In the genomic region with DNA sequence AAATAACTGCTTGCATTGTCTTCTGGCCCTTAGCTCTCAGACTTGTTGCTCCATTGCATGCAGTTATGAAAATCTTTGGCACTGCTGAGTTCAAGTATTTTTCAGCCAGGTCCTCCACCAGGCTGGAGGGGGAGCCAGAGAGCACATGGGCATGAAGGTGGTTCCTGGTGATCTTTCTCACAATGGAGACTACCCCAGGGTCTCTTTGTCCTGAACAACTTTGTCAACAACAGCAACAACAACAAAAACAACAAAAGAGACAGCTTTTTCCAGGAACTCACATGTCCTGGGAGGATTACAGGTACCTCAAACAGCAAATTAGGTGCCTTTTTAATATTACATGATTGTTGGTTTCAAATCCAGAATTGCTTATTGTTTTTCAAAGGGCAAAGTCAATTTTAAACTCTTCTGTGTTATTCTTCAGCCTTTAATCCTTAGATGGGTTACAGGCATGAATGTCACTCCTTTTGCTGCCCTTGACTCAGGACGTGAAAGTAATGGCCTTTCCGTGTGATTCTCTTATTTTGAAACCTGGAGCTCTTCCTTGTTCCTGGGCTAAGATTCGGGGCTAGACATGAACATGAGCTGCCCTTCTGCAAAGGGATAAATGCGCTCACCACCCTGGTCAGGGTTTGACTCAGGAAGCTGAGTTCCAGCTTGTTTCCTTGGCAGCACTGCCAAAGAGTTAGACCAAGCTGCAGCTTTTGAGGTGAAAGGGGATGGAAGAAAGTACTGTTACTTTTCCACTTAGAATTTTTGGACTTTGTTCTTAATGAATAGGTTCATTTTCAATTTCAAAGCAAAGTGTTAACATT, we compare ENCODE assay signal across 8 cellular contexts. TPM values are rescaled to one million over a fixed set of nuclear protein-coding genes. Genes with fewer than 3 reads are reported as not detected.
DNase-seq lines count a peak whose midpoint lies in the region; ATAC-seq, FAIRE-seq and TF ChIP-seq lines count a peak whose summit lies in the region.

No MANE protein-coding gene starts in this region.

- H3K9me3 Mint-ChIP-seq in activated T-cell treated with anti-CD3 and anti-CD28 coated beads, Interleukin-2, amount 50 U/mL, for 72 hours: no peaks in the 10 kb centered on the region

- no peak for FAIRE-seq in pancreas (lab: Jason Lieb, UNC)

- peak overlapping the region; percentile 83 for H3K27ac Mint-ChIP-seq in activated T-cell treated with anti-CD3 and anti-CD28 coated beads, Interleukin-2, amount 50 U/mL, for 72 hours

- peaks cover 8 to 12% of the 10 kb centered on the region in 2 donors for H3K36me3 Mint-ChIP-seq in activated T-cell treated with anti-CD3 and anti-CD28 coated beads, Interleukin-2, amount 50 U/mL, for 72 hours (ENCODE audit: insufficient read depth in 2 of 2)

- TF ChIP-seq CTCF in GM12873 (IDR thresholded peaks at IDR 0.05; ENCODE audit: insufficient read depth, low read depth, low read length, missing control alignments): peak; percentile 93
- TF ChIP-seq CTCF in fibroblast of pulmonary artery (IDR thresholded peaks at IDR 0.05; ENCODE audit: low read length, missing control alignments): peak; percentile 89
- TF ChIP-seq CTCF in pancreas (IDR thresholded peaks at IDR 0.05): peak; percentile 21 to 30 (median 26)

- H3K36me3 ChIP-seq in pancreas (no peaks in the 10 kb centered on the region), aorta (ENCODE audit: control insufficient read depth in 1 of 2, insufficient read depth in 2 of 2, low read length in 1 of 2) (no peaks in the 10 kb centered on the region)

- intact Hi-C loops in pancreas (cut with DNase I) (no loop called here), aorta (cut with DNase I) (loop anchor here in 1 of 2 donors (5.0 kb wide), 1 partner anchor 193 kb away; no protein-coding TSS in a partner anchor)

- H3K9me3 ChIP-seq in pancreas: no peaks in the 10 kb centered on the region
- H3K9me3 ChIP-seq in aorta (ENCODE audit: control insufficient read depth, low read length): no peaks in the 10 kb centered on the region

- H3K4me1 Mint-ChIP-seq in activated T-cell treated with anti-CD3 and anti-CD28 coated beads, Interleukin-2, amount 50 U/mL, for 72 hours (ENCODE audit: low read depth): peaks cover 70% of the 10 kb centered on the region

- DNase-seq in NCI-H69 (lab: John Stamatoyannopoulos, UW): peak; percentile 48
- DNase-seq in activated T-cell treated with anti-CD3 and anti-CD28 coated beads, Interleukin-2, amount 50 U/mL, for 72 hours: peak; percentile 74 to 76
- DNase-seq in fibroblast of pulmonary artery (ENCODE audit: low read depth): peak; percentile 85
- peak in 2 of 6 donors; percentile 29 to 37 for DNase-seq in pancreas
- DNase-seq in aorta: no peak
- no peak for DNase-seq in mesenteric fat pad (ENCODE audit: low spot score)
- no peak for DNase-seq in NCI-H1105 (lab: John Stamatoyannopoulos, UW)

- ATAC-seq in activated T-cell treated with anti-CD3 and anti-CD28 coated beads, Interleukin-2, amount 50 U/mL, for 72 hours (replicated peaks in 1 of 2): no peak
- peak in 3 of 4 donors; percentile 50 to 62 (median 59) for ATAC-seq in pancreas
- ATAC-seq in aorta (ENCODE audit: low FRiP score): peak; percentile 44

- H3K4me1 ChIP-seq in pancreas (no peaks in the 10 kb centered on the region), aorta (ENCODE audit: control insufficient read depth in 1 of 2, insufficient read depth in 2 of 2, low read length in 2 of 2) (peaks cover 0 to 2% of the 10 kb centered on the region in 2 donors)

- WGBS in pancreas, 2 donors: 81 to 87% methylated on average over 4 of the region's 4 CpGs
- WGBS in aorta, 2 donors: 89 to 91% methylated on average over 4 of the region's 4 CpGs

- H3K27me3 ChIP-seq in pancreas (peaks cover 0 to 6% (median 0%) of the 10 kb centered on the region in 4 donors), aorta (ENCODE audit: control insufficient read depth in 1 of 2, insufficient read depth in 2 of 2, low read length in 1 of 2) (no peaks in the 10 kb centered on the region)

- H3K4me3 ChIP-seq in fibroblast of pulmonary artery (replicated peaks; ENCODE audit: low read depth, low read length): peak overlapping the region; percentile 63
- peak overlapping the region in 1 of 4 donors; percentile 63 for H3K4me3 ChIP-seq in pancreas
- peak overlapping the region in 1 of 2 donors; percentile 32 for H3K4me3 ChIP-seq in aorta (ENCODE audit: low read length in 2 of 2)

- H3K27ac ChIP-seq in pancreas: no peak overlapping the region
- no peak overlapping the region for H3K27ac ChIP-seq in aorta (ENCODE audit: low read depth in 1 of 2, low read length in 2 of 2)

- H3K4me3 Mint-ChIP-seq in activated T-cell treated with anti-CD3 and anti-CD28 coated beads, Interleukin-2, amount 50 U/mL, for 72 hours: peak overlapping the region; percentile 93

- H3K27me3 Mint-ChIP-seq in activated T-cell treated with anti-CD3 and anti-CD28 coated beads, Interleukin-2, amount 50 U/mL, for 72 hours (ENCODE audit: low read depth): peaks cover 20% of the 10 kb centered on the region

RNA-seq across cellular contexts. Expression of gene RGCC, which starts 1.8 kb away (rescaled TPM):
- total RNA-seq in activated T-cell treated with anti-CD3 and anti-CD28 coated beads, Interleukin-2, amount 50 U/mL, for 72 hours: 100 to 1,000 TPM in 1 of 2 donors, 10 to 100 TPM in 1; 85.1 to 111 TPM
- total RNA-seq in pancreas: 10 to 100 TPM in 2 of 6 donors, 1 to 10 TPM in 4; 3.2 to 15.3 (median 6.5) TPM
- polyA plus RNA-seq in pancreas: 10 to 100 TPM in 1 of 2 donors, 1 to 10 TPM in 1; 7.0 to 22.9 TPM
- 10 to 100 TPM; 19.3 to 66.2 TPM for total RNA-seq in aorta
- 10 to 100 TPM; 10.3 to 26.0 TPM for polyA plus RNA-seq in aorta
- total RNA-seq in mesenteric fat pad: 205 TPM

Comparison
In these comparisons a context has a peak if more than half of its experiments do, and no peak if none do; other contexts are left out.
1. CTCF ChIP-seq: peak in every context shown above with its lines; median percentile 93 in GM12873; 89 in fibroblast of pulmonary artery; 26 in pancreas.
2. DNase-seq: peak in NCI-H69 (single experiment), activated T-cell treated with anti-CD3 and anti-CD28 coated beads, Interleukin-2, amount 50 U/mL, for 72 hours (2 of 2) and fibroblast of pulmonary artery (single experiment); none in aorta (0 of 2), mesenteric fat pad (single experiment) and NCI-H1105 (single experiment).
3. ATAC-seq: peak in pancreas (3 of 4) and aorta (single experiment); none in activated T-cell treated with anti-CD3 and anti-CD28 coated beads, Interleukin-2, amount 50 U/mL, for 72 hours (0 of 2).